In the genomic region with DNA sequence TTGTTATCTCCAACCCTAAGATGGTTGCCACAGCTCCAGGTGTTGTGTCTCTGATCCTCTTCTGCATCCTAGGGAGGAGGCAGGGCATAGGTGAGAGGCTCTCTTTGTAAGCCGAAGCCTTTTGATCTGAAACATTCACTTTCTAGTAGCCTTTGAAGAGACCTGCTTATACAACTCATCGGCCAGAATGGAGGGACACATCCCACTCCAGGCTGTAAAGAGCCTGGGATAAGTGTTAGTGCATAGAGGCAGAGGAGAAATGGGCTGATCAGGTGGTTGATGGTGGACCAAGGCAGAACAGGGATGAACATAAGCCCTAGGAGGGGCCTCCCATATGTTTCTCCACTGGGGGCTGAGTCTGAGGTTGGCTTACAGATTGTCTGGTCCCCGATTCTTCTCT, we compare ENCODE assay signal across 36 cellular contexts.
"Had no signal": no experiment of that assay in that cellular context is flagged by ENCODE, and none has a peak within 500 bp of the region (broad histone marks: within the 10 kb centered on the region; RNA-seq: fewer than 3 reads in every experiment).

No MANE protein-coding gene starts in this region.

- H3K27me3 ChIP-seq: ascending aorta, cardiac muscle cell had no signal

- H3K36me3 ChIP-seq: ascending aorta, cardiac muscle cell, WERI-Rb-1 had no signal

- H3K4me1 Mint-ChIP-seq: activated CD4-positive, alpha-beta memory T cell treated with anti-CD3 and anti-CD28 coated beads, Interleukin-2, amount 10 ng/mL, durations not matched to agents 7 days and 5 days; activated CD4-positive, alpha-beta T cell treated with anti-CD3 and anti-CD28 coated beads for 36 hours; activated CD4-positive, alpha-beta T cell treated with anti-CD3 and anti-CD28 coated beads, Interleukin-2, amount 10 ng/mL, durations not matched to agents 7 days and 5 days; activated CD8-positive, alpha-beta memory T cell treated with anti-CD3 and anti-CD28 coated beads, Interleukin-2, amount 10 ng/mL, durations not matched to agents 7 days and 5 days; activated naive CD4-positive, alpha-beta T cell treated with anti-CD3 and anti-CD28 coated beads, Interleukin-2, amount 10 ng/mL, durations not matched to agents 7 days and 5 days; activated naive CD4-positive, alpha-beta T cell treated with anti-CD3 and anti-CD28 coated beads, Interleukin-2, amount 50 U/mL, for 24 hours; activated naive CD8-positive, alpha-beta T cell treated with anti-CD3 and anti-CD28 coated beads, Interleukin-2, amount 10 ng/mL, durations not matched to agents 7 days and 5 days; activated naive CD8-positive, alpha-beta T cell treated with anti-CD3 and anti-CD28 coated beads, Interleukin-2, amount 50 U/mL, for 24 hours; central memory CD8-positive, alpha-beta T cell had no signal

- ATAC-seq: activated CD4-positive, alpha-beta T cell treated with anti-CD3 and anti-CD28 coated beads for 36 hours; activated CD4-positive, CD25-positive, alpha-beta regulatory T cell treated with anti-CD3 and anti-CD28 coated beads, Interleukin-2, amount 50 U/mL, for 24 hours; activated CD8-positive, alpha-beta memory T cell treated with anti-CD3 and anti-CD28 coated beads, Interleukin-2, amount 10 ng/mL, durations not matched to agents 7 days and 5 days; activated CD8-positive, alpha-beta T cell treated with anti-CD3 and anti-CD28 coated beads, Interleukin-2, amount 10 ng/mL, durations not matched to agents 7 days and 5 days; activated naive CD8-positive, alpha-beta T cell treated with anti-CD3 and anti-CD28 coated beads, Interleukin-2, amount 50 U/mL, for 24 hours; WTC11 had no signal

- H3K9me3 Mint-ChIP-seq: activated CD4-positive, alpha-beta memory T cell treated with anti-CD3 and anti-CD28 coated beads, Interleukin-2, amount 10 ng/mL, durations not matched to agents 7 days and 5 days; activated CD4-positive, alpha-beta T cell treated with anti-CD3 and anti-CD28 coated beads, Interleukin-2, amount 10 ng/mL, durations not matched to agents 7 days and 5 days; activated naive CD4-positive, alpha-beta T cell treated with anti-CD3 and anti-CD28 coated beads, Interleukin-2, amount 10 ng/mL, durations not matched to agents 7 days and 5 days; activated naive CD4-positive, alpha-beta T cell treated with anti-CD3 and anti-CD28 coated beads, Interleukin-2, amount 50 U/mL, for 24 hours; activated naive CD8-positive, alpha-beta T cell treated with anti-CD3 and anti-CD28 coated beads, Interleukin-2, amount 10 ng/mL, durations not matched to agents 7 days and 5 days; activated naive CD8-positive, alpha-beta T cell treated with anti-CD3 and anti-CD28 coated beads, Interleukin-2, amount 50 U/mL, for 24 hours; activated T-cell treated with anti-CD3 and anti-CD28 coated beads, Interleukin-2, amount 50 U/mL, for 24 hours; activated T-helper 2 cell treated with anti-CD3 and anti-CD28 coated beads, Interferon-gamma antibody, Interleukin-2, Interleukin-4, amounts not matched to agents 10 μg/mL and 5 μg/mL and 100 μg/mL, durations not matched to agents 14 hours and 24 hours and 36 hours; central memory CD8-positive, alpha-beta T cell; T-helper 1 cell treated with Interleukin-12 subunit alpha and Interleukin-12 subunit beta and Interleukin-4 antibody, amounts not matched to agents 30 μg/mL and 1 μg/mL, for 36 hours; T-helper 2 cell treated with Interferon-gamma antibody and Interleukin-4, amounts not matched to agents 5 μg/mL and 100 μg/mL, for 36 hours had no signal

- H3K9me3 ChIP-seq: ascending aorta had no signal

- DNase-seq: activated CD4-positive, alpha-beta memory T cell treated with anti-CD3 and anti-CD28 coated beads, Interleukin-2, amount 10 ng/mL, durations not matched to agents 7 days and 5 days; activated CD4-positive, alpha-beta T cell treated with anti-CD3 and anti-CD28 coated beads for 1 hour; activated CD4-positive, alpha-beta T cell treated with anti-CD3 and anti-CD28 coated beads for 36 hours; activated CD4-positive, alpha-beta T cell treated with anti-CD3 and anti-CD28 coated beads for 48 hours; activated CD4-positive, alpha-beta T cell treated with anti-CD3 and anti-CD28 coated beads, Interleukin-2, amount 10 ng/mL, durations not matched to agents 7 days and 5 days; activated CD4-positive, alpha-beta T cell treated with anti-CD3 and anti-CD28 coated beads, Interleukin-2, amount 50 U/mL, for 48 hours; activated CD4-positive, CD25-positive, alpha-beta regulatory T cell; activated CD8-positive, alpha-beta memory T cell treated with anti-CD3 and anti-CD28 coated beads for 24 hours; activated CD8-positive, alpha-beta memory T cell treated with anti-CD3 and anti-CD28 coated beads, Interleukin-2, amount 10 ng/mL, durations not matched to agents 7 days and 5 days; activated CD8-positive, alpha-beta memory T cell treated with anti-CD3 and anti-CD28 coated beads, Interleukin-2, amount 50 U/mL, for 48 hours; activated CD8-positive, alpha-beta T cell treated with anti-CD3 and anti-CD28 coated beads, Interleukin-2, amount 10 ng/mL, durations not matched to agents 7 days and 5 days; activated effector memory CD4-positive, alpha-beta T cell treated with Interleukin-2 at 50 U/mL for 16 hours; activated gamma-delta T cell; activated naive CD4-positive, alpha-beta T cell treated with anti-CD3 and anti-CD28 coated beads, Interleukin-2, amount 10 ng/mL, durations not matched to agents 7 days and 5 days; activated naive CD4-positive, alpha-beta T cell treated with Interleukin-2 at 50 U/mL for 16 hours; activated naive CD8-positive, alpha-beta T cell treated with anti-CD3 and anti-CD28 coated beads, Interleukin-2, amount 10 ng/mL, durations not matched to agents 7 days and 5 days; activated naive CD8-positive, alpha-beta T cell treated with anti-CD3 and anti-CD28 coated beads, Interleukin-2, amount 50 U/mL, for 24 hours; activated T-cell treated with anti-CD3 and anti-CD28 coated beads, Interleukin-2, amount 50 U/mL, for 24 hours; activated T-cell treated with anti-CD3 and anti-CD28 coated beads, Interleukin-2, amount 50 U/mL, for 48 hours; caudate nucleus; SW 1271; T-helper 1 cell; T-helper 2 cell; T-helper 9 cell; WERI-Rb-1 had no signal

- H3K27ac ChIP-seq: ascending aorta, cardiac muscle cell, WERI-Rb-1 had no signal

- H3K27ac Mint-ChIP-seq: activated CD4-positive, alpha-beta memory T cell treated with anti-CD3 and anti-CD28 coated beads, Interleukin-2, amount 10 ng/mL, durations not matched to agents 7 days and 5 days; activated CD4-positive, alpha-beta T cell treated with anti-CD3 and anti-CD28 coated beads for 36 hours; activated CD4-positive, alpha-beta T cell treated with anti-CD3 and anti-CD28 coated beads, Interleukin-2, amount 10 ng/mL, durations not matched to agents 7 days and 5 days; activated CD8-positive, alpha-beta memory T cell treated with anti-CD3 and anti-CD28 coated beads, Interleukin-2, amount 10 ng/mL, durations not matched to agents 7 days and 5 days; activated CD8-positive, alpha-beta T cell treated with anti-CD3 and anti-CD28 coated beads, Interleukin-2, amount 10 ng/mL, durations not matched to agents 7 days and 5 days; activated naive CD4-positive, alpha-beta T cell treated with anti-CD3 and anti-CD28 coated beads, Interleukin-2, amount 10 ng/mL, durations not matched to agents 7 days and 5 days; activated naive CD4-positive, alpha-beta T cell treated with anti-CD3 and anti-CD28 coated beads, Interleukin-2, amount 50 U/mL, for 24 hours; activated naive CD8-positive, alpha-beta T cell; activated naive CD8-positive, alpha-beta T cell treated with anti-CD3 and anti-CD28 coated beads, Interleukin-2, amount 10 ng/mL, durations not matched to agents 7 days and 5 days; activated naive CD8-positive, alpha-beta T cell treated with anti-CD3 and anti-CD28 coated beads, Interleukin-2, amount 50 U/mL, for 24 hours; activated T-cell treated with anti-CD3 and anti-CD28 coated beads, Interleukin-2, amount 50 U/mL, for 24 hours; activated T-helper 2 cell treated with anti-CD3 and anti-CD28 coated beads, Interferon-gamma antibody, Interleukin-2, Interleukin-4, amounts not matched to agents 10 μg/mL and 5 μg/mL and 100 μg/mL, durations not matched to agents 14 hours and 24 hours and 36 hours; T-helper 1 cell treated with Interleukin-12 subunit alpha and Interleukin-12 subunit beta and Interleukin-4 antibody, amounts not matched to agents 30 μg/mL and 1 μg/mL, for 36 hours; T-helper 2 cell treated with Interferon-gamma antibody and Interleukin-4, amounts not matched to agents 5 μg/mL and 100 μg/mL, for 36 hours; WTC11 had no signal

- H3K4me3 Mint-ChIP-seq: activated CD4-positive, alpha-beta memory T cell treated with anti-CD3 and anti-CD28 coated beads, Interleukin-2, amount 10 ng/mL, durations not matched to agents 7 days and 5 days; activated CD4-positive, alpha-beta T cell treated with anti-CD3 and anti-CD28 coated beads for 36 hours; activated CD4-positive, alpha-beta T cell treated with anti-CD3 and anti-CD28 coated beads, Interleukin-2, amount 10 ng/mL, durations not matched to agents 7 days and 5 days; activated CD8-positive, alpha-beta memory T cell treated with anti-CD3 and anti-CD28 coated beads, Interleukin-2, amount 10 ng/mL, durations not matched to agents 7 days and 5 days; activated CD8-positive, alpha-beta T cell treated with anti-CD3 and anti-CD28 coated beads, Interleukin-2, amount 10 ng/mL, durations not matched to agents 7 days and 5 days; activated naive CD4-positive, alpha-beta T cell treated with anti-CD3 and anti-CD28 coated beads, Interleukin-2, amount 10 ng/mL, durations not matched to agents 7 days and 5 days; activated naive CD4-positive, alpha-beta T cell treated with anti-CD3 and anti-CD28 coated beads, Interleukin-2, amount 50 U/mL, for 24 hours; activated naive CD8-positive, alpha-beta T cell; activated naive CD8-positive, alpha-beta T cell treated with anti-CD3 and anti-CD28 coated beads, Interleukin-2, amount 10 ng/mL, durations not matched to agents 7 days and 5 days; activated naive CD8-positive, alpha-beta T cell treated with anti-CD3 and anti-CD28 coated beads, Interleukin-2, amount 50 U/mL, for 24 hours; activated T-cell treated with anti-CD3 and anti-CD28 coated beads, Interleukin-2, amount 50 U/mL, for 24 hours; brain; central memory CD8-positive, alpha-beta T cell; T-helper 1 cell treated with Interleukin-12 subunit alpha and Interleukin-12 subunit beta and Interleukin-4 antibody, amounts not matched to agents 30 μg/mL and 1 μg/mL, for 36 hours; T-helper 2 cell treated with Interferon-gamma antibody and Interleukin-4, amounts not matched to agents 5 μg/mL and 100 μg/mL, for 36 hours; WTC11 had no signal

- H3K36me3 Mint-ChIP-seq: activated CD8-positive, alpha-beta memory T cell treated with anti-CD3 and anti-CD28 coated beads, Interleukin-2, amount 10 ng/mL, durations not matched to agents 7 days and 5 days; activated naive CD4-positive, alpha-beta T cell treated with anti-CD3 and anti-CD28 coated beads, Interleukin-2, amount 10 ng/mL, durations not matched to agents 7 days and 5 days; activated naive CD4-positive, alpha-beta T cell treated with anti-CD3 and anti-CD28 coated beads, Interleukin-2, amount 50 U/mL, for 24 hours; activated naive CD8-positive, alpha-beta T cell; activated naive CD8-positive, alpha-beta T cell treated with anti-CD3 and anti-CD28 coated beads, Interleukin-2, amount 10 ng/mL, durations not matched to agents 7 days and 5 days; brain; WTC11 had no signal

- H3K4me1 ChIP-seq: ascending aorta had no signal

- H3K4me3 ChIP-seq: ascending aorta, cardiac muscle cell had no signal
